ENCODE assay signal across 1 cellular context in the genomic region with DNA sequence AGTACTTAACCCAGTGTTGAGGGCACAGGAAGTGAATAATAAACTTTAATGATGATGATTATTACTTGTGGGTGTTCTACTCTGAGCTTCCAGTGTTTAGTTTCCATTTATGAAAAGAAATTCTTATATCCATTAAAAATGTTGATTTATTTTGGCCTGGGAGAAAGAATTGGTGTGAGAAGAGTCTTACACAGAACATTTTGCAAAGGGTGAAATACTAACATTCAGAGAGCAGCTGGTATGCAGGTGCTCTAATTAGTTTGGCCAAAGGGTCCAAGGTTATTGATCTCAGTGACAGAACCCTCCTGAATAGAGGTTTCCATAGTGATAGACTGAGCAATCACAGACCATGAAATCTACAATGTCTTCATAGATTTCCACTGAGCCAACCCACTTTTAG.
TF ChIP-seq lines count a peak whose summit lies in the region.

No MANE protein-coding gene starts in this region.

TF ChIP-seq in HepG2, 621 proteins besides CTCF, POLR2A, EP300 and RAD21 (continued from another document and continues in another):
- TF ChIP-seq, protein P1, sequence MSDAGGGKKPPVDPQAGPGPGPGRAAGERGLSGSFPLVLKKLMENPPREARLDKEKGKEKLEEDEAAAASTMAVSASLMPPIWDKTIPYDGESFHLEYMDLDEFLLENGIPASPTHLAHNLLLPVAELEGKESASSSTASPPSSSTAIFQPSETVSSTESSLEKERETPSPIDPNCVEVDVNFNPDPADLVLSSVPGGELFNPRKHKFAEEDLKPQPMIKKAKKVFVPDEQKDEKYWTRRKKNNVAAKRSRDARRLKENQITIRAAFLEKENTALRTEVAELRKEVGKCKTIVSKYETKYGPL (CRISPR knock-in tag; IDR thresholded peaks at IDR 0.05): no peak
- TF ChIP-seq PLRG1 (conservative IDR thresholded peaks at IDR 0.05) (no peak), ZNF501 (CRISPR knock-in tag; IDR thresholded peaks at IDR 0.05) (no peak), CHD2 (IDR thresholded peaks at IDR 0.05; ENCODE audit: low read depth, low read length) (no peak), ZNF331 (CRISPR knock-in tag; IDR thresholded peaks at IDR 0.05) (peak; percentile 53; the same call in 1 of the 2 replicates), MAFF (IDR thresholded peaks at IDR 0.05; ENCODE audit: low read depth, low read length) (no peak), MED13 (CRISPR knock-in tag; IDR thresholded peaks at IDR 0.05) (no peak), RARG (CRISPR knock-in tag; IDR thresholded peaks at IDR 0.05; ENCODE audit: low read depth) (no peak), FOXA1 (IDR thresholded peaks at IDR 0.05) (no peak), FOXA1 (CRISPR knock-in tag; IDR thresholded peaks at IDR 0.05) (no peak), ZNF24 (IDR thresholded peaks at IDR 0.05) (no peak), ISX (CRISPR knock-in tag; conservative IDR thresholded peaks at IDR 0.05) (no peak), CENPT (CRISPR knock-in tag; IDR thresholded peaks at IDR 0.05; ENCODE audit: low read depth) (no peak), HMG20A (CRISPR knock-in tag; IDR thresholded peaks at IDR 0.05; ENCODE audit: borderline replicate concordance) (no peak), ZNF468 (CRISPR knock-in tag; IDR thresholded peaks at IDR 0.05) (no peak), RFX3 (CRISPR knock-in tag; IDR thresholded peaks at IDR 0.05) (peak; percentile 65), SP140L (CRISPR knock-in tag; IDR thresholded peaks at IDR 0.05; ENCODE audit: borderline replicate concordance) (0 out of 2 replicates have a peak, but pooled peaks have one; percentile 38), ZNF546 (CRISPR knock-in tag; conservative IDR thresholded peaks at IDR 0.05) (no peak), MIER3 (CRISPR knock-in tag; IDR thresholded peaks at IDR 0.05; ENCODE audit: borderline replicate concordance) (no peak), MYC (CRISPR knock-in tag; IDR thresholded peaks at IDR 0.05; ENCODE audit: borderline replicate concordance) (no peak)
- TF ChIP-seq, protein P2, sequence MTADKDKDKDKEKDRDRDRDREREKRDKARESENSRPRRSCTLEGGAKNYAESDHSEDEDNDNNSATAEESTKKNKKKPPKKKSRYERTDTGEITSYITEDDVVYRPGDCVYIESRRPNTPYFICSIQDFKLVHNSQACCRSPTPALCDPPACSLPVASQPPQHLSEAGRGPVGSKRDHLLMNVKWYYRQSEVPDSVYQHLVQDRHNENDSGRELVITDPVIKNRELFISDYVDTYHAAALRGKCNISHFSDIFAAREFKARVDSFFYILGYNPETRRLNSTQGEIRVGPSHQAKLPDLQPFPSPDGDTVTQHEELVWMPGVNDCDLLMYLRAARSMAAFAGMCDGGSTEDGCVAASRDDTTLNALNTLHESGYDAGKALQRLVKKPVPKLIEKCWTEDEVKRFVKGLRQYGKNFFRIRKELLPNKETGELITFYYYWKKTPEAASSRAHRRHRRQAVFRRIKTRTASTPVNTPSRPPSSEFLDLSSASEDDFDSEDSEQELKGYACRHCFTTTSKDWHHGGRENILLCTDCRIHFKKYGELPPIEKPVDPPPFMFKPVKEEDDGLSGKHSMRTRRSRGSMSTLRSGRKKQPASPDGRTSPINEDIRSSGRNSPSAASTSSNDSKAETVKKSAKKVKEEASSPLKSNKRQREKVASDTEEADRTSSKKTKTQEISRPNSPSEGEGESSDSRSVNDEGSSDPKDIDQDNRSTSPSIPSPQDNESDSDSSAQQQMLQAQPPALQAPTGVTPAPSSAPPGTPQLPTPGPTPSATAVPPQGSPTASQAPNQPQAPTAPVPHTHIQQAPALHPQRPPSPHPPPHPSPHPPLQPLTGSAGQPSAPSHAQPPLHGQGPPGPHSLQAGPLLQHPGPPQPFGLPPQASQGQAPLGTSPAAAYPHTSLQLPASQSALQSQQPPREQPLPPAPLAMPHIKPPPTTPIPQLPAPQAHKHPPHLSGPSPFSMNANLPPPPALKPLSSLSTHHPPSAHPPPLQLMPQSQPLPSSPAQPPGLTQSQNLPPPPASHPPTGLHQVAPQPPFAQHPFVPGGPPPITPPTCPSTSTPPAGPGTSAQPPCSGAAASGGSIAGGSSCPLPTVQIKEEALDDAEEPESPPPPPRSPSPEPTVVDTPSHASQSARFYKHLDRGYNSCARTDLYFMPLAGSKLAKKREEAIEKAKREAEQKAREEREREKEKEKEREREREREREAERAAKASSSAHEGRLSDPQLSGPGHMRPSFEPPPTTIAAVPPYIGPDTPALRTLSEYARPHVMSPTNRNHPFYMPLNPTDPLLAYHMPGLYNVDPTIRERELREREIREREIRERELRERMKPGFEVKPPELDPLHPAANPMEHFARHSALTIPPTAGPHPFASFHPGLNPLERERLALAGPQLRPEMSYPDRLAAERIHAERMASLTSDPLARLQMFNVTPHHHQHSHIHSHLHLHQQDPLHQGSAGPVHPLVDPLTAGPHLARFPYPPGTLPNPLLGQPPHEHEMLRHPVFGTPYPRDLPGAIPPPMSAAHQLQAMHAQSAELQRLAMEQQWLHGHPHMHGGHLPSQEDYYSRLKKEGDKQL (CRISPR knock-in tag; IDR thresholded peaks at IDR 0.05; ENCODE audit: low read depth): no peak
- TF ChIP-seq, protein P3, sequence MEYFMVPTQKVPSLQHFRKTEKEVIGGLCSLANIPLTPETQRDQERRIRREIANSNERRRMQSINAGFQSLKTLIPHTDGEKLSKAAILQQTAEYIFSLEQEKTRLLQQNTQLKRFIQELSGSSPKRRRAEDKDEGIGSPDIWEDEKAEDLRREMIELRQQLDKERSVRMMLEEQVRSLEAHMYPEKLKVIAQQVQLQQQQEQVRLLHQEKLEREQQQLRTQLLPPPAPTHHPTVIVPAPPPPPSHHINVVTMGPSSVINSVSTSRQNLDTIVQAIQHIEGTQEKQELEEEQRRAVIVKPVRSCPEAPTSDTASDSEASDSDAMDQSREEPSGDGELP (IDR thresholded peaks at IDR 0.05; ENCODE audit: borderline replicate concordance, low read depth): peak; percentile 80; the same call in 1 of the 2 replicates
- TF ChIP-seq, protein P4, sequence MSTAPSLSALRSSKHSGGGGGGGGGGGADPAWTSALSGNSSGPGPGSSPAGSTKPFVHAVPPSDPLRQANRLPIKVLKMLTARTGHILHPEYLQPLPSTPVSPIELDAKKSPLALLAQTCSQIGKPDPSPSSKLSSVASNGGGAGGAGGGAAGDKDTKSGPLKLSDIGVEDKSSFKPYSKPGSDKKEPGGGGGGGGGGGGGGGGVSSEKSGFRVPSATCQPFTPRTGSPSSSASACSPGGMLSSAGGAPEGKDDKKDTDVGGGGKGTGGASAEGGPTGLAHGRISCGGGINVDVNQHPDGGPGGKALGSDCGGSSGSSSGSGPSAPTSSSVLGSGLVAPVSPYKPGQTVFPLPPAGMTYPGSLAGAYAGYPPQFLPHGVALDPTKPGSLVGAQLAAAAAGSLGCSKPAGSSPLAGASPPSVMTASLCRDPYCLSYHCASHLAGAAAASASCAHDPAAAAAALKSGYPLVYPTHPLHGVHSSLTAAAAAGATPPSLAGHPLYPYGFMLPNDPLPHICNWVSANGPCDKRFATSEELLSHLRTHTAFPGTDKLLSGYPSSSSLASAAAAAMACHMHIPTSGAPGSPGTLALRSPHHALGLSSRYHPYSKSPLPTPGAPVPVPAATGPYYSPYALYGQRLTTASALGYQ (CRISPR knock-in tag; IDR thresholded peaks at IDR 0.05): 0 out of 2 replicates have a peak, but pooled peaks have one; percentile 32
- TF ChIP-seq, protein P5, sequence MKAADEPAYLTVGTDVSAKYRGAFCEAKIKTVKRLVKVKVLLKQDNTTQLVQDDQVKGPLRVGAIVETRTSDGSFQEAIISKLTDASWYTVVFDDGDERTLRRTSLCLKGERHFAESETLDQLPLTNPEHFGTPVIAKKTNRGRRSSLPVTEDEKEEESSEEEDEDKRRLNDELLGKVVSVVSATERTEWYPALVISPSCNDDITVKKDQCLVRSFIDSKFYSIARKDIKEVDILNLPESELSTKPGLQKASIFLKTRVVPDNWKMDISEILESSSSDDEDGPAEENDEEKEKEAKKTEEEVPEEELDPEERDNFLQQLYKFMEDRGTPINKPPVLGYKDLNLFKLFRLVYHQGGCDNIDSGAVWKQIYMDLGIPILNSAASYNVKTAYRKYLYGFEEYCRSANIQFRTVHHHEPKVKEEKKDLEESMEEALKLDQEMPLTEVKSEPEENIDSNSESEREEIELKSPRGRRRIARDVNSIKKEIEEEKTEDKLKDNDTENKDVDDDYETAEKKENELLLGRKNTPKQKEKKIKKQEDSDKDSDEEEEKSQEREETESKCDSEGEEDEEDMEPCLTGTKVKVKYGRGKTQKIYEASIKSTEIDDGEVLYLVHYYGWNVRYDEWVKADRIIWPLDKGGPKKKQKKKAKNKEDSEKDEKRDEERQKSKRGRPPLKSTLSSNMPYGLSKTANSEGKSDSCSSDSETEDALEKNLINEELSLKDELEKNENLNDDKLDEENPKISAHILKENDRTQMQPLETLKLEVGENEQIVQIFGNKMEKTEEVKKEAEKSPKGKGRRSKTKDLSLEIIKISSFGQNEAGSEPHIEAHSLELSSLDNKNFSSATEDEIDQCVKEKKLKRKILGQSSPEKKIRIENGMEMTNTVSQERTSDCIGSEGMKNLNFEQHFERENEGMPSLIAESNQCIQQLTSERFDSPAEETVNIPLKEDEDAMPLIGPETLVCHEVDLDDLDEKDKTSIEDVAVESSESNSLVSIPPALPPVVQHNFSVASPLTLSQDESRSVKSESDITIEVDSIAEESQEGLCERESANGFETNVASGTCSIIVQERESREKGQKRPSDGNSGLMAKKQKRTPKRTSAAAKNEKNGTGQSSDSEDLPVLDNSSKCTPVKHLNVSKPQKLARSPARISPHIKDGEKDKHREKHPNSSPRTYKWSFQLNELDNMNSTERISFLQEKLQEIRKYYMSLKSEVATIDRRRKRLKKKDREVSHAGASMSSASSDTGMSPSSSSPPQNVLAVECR (CRISPR knock-in tag; IDR thresholded peaks at IDR 0.05; ENCODE audit: borderline replicate concordance): peak; percentile 39; the same call in 1 of the 2 replicates
- TF ChIP-seq, protein P6, sequence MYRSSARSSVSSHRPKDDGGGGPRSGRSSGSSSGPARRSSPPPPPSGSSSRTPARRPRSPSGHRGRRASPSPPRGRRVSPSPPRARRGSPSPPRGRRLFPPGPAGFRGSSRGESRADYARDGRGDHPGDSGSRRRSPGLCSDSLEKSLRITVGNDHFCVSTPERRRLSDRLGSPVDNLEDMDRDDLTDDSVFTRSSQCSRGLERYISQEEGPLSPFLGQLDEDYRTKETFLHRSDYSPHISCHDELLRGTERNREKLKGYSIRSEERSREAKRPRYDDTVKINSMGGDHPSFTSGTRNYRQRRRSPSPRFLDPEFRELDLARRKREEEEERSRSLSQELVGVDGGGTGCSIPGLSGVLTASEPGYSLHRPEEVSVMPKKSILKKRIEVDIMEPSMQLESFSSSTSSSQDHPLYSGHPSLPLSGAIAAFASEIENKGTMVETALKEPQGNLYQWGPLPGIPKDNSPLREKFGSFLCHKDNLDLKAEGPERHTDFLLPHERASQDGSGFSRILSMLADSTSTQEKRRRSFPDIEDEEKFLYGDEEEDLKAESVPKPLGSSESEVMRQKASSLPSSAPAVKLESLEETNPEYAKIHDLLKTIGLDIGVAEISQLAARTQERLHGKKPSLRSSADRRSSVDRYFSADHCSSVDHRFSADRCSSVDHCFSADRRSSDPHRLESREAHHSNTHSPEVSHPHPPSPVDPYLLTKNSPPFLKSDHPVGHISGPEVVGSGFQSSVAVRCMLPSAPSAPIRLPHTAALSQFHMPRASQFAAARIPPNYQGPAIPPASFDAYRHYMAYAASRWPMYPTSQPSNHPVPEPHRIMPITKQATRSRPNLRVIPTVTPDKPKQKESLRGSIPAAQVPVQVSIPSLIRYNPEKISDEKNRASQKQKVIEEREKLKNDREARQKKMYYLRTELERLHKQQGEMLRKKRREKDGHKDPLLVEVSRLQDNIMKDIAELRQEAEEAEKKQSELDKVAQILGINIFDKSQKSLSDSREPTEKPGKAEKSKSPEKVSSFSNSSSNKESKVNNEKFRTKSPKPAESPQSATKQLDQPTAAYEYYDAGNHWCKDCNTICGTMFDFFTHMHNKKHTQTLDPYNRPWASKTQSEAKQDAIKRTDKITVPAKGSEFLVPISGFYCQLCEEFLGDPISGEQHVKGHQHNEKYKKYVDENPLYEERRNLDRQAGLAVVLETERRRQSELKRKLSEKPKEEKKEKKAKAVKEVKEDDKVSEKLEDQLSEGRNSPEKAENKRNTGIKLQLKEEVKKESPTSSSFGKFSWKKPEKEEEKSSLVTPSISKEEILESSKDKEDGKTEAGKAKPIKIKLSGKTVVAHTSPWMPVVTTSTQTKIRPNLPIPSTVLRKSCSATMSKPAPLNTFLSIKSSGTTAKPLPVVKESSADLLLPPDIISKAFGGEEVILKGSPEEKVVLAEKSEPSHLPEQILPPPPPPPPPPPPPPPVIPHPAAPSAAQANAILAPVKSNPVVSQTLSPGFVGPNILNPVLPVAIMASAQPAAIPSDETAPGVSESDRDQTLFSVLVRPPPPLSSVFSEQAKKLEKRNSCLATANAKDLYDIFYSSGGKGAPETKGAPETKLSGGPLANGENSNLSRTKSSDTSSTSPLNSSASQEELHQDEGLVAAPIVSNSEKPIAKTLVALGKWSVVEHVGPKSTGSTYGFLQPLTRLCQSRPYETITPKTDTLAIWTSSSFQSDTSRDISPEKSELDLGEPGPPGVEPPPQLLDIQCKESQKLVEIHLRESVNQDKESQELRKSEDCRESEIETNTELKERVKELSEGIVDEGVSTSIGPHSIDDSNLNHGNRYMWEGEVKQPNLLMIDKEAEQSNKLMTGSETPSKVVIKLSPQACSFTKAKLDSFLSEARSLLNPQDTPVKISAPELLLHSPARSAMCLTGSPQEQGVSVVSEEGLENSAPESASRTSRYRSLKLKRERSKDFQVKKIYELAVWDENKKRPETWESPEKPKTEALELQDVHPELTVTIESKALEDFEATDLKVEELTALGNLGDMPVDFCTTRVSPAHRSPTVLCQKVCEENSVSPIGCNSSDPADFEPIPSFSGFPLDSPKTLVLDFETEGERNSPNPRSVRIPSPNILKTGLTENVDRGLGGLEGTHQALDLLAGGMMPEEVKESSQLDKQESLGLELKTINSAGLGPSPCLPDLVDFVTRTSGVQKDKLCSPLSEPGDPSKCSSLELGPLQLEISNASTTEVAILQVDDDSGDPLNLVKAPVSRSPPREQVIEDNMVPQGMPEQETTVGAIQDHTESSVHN (CRISPR knock-in tag; IDR thresholded peaks at IDR 0.05): no peak
- TF ChIP-seq, protein P7, sequence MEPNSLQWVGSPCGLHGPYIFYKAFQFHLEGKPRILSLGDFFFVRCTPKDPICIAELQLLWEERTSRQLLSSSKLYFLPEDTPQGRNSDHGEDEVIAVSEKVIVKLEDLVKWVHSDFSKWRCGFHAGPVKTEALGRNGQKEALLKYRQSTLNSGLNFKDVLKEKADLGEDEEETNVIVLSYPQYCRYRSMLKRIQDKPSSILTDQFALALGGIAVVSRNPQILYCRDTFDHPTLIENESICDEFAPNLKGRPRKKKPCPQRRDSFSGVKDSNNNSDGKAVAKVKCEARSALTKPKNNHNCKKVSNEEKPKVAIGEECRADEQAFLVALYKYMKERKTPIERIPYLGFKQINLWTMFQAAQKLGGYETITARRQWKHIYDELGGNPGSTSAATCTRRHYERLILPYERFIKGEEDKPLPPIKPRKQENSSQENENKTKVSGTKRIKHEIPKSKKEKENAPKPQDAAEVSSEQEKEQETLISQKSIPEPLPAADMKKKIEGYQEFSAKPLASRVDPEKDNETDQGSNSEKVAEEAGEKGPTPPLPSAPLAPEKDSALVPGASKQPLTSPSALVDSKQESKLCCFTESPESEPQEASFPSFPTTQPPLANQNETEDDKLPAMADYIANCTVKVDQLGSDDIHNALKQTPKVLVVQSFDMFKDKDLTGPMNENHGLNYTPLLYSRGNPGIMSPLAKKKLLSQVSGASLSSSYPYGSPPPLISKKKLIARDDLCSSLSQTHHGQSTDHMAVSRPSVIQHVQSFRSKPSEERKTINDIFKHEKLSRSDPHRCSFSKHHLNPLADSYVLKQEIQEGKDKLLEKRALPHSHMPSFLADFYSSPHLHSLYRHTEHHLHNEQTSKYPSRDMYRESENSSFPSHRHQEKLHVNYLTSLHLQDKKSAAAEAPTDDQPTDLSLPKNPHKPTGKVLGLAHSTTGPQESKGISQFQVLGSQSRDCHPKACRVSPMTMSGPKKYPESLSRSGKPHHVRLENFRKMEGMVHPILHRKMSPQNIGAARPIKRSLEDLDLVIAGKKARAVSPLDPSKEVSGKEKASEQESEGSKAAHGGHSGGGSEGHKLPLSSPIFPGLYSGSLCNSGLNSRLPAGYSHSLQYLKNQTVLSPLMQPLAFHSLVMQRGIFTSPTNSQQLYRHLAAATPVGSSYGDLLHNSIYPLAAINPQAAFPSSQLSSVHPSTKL (CRISPR knock-in tag; IDR thresholded peaks at IDR 0.05): peak; percentile 75
